25 cellular contexts compared by ENCODE assay signal in the genomic region with DNA sequence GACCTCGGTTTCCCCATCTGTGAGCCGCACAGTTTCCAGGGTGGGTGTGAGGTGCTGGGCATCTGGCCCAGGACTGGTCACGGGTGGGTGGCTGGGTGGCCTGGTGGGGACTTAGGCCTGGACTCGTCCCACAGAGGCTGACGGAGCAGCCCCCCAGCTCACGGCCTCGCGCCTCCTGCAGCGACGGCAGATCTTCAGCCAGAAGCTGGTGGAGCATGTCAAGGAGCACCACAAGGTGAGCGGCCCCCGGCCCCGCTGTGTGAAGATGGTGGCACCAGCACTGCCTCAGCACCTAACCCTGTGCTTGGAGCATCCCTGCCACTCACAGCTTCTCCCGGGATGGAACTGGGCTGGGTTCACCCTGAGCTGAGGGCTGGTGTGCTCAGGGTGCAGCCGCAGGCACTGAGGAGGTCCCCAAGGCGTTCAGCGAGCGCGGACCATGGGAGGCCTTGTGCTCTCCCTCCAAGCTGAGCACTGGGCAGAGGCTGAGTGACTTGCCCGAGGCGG. TPM values are rescaled to one million over a fixed set of nuclear protein-coding genes. Genes with fewer than 3 reads are reported as not detected.
DNase-seq lines count a peak whose midpoint lies in the region; ATAC-seq lines count a peak whose summit lies in the region.
"Had no signal": no experiment of that assay in that cellular context is flagged by ENCODE, and none has a peak within 500 bp of the region (broad histone marks: within the 10 kb centered on the region; RNA-seq: fewer than 3 reads in every experiment).

No MANE protein-coding gene starts in this region.

- H3K4me2 ChIP-seq in Karpas-422 (ENCODE audit: low read depth, low read length, poor library complexity, severe bottlenecking): peak overlapping the region; percentile 97

- H3K36me3 Mint-ChIP-seq in activated CD8-positive, alpha-beta memory T cell treated with anti-CD3 and anti-CD28 coated beads, Interleukin-2, amount 10 ng/mL, durations not matched to agents 7 days and 5 days: peaks cover 40% of the 10 kb centered on the region
- H3K36me3 Mint-ChIP-seq in activated naive CD8-positive, alpha-beta T cell treated with anti-CD3 and anti-CD28 coated beads for 36 hours: peaks cover 53% of the 10 kb centered on the region
- peaks cover 96% of the 10 kb centered on the region for H3K36me3 Mint-ChIP-seq in stimulated activated effector memory CD8-positive, alpha-beta T cell treated with anti-CD3 and anti-CD28 coated beads, Interleukin-12 subunit alpha, Interleukin-12 subunit beta, amount 100 ng/mL, for 72 hours

- no peaks in the 10 kb centered on the region for H3K27me3 ChIP-seq in Karpas-422 (ENCODE audit: low read length)
- H3K27me3 ChIP-seq: neural progenitor cell had no signal

- H3K36me3 ChIP-seq in Karpas-422 (ENCODE audit: insufficient read depth, low read length): peaks cover 22% of the 10 kb centered on the region; the same call in 1 of the 2 replicates
- H3K36me3 ChIP-seq: neural progenitor cell had no signal

- no peak overlapping the region for H3K4me3 ChIP-seq in Karpas-422 (ENCODE audit: low read length)
- H3K4me3 ChIP-seq: neural progenitor cell, spleen, thoracic aorta had no signal

- H3K4me1 Mint-ChIP-seq in activated CD8-positive, alpha-beta memory T cell treated with anti-CD3 and anti-CD28 coated beads, Interleukin-2, amount 10 ng/mL, durations not matched to agents 7 days and 5 days: peaks cover 41% of the 10 kb centered on the region
- peaks cover 33% of the 10 kb centered on the region for H3K4me1 Mint-ChIP-seq in activated naive CD8-positive, alpha-beta T cell treated with anti-CD3 and anti-CD28 coated beads for 36 hours
- H3K4me1 Mint-ChIP-seq in stimulated activated effector memory CD8-positive, alpha-beta T cell treated with anti-CD3 and anti-CD28 coated beads, Interleukin-12 subunit alpha, Interleukin-12 subunit beta, amount 100 ng/mL, for 72 hours: peaks cover 31% of the 10 kb centered on the region

- H4K20me1 ChIP-seq in Karpas-422 (ENCODE audit: insufficient read depth, low read depth, low read length): peaks cover 32% of the 10 kb centered on the region; the same call in 1 of the 2 replicates

- no peaks in the 10 kb centered on the region for H3K9me2 ChIP-seq in Karpas-422 (replicated peaks; ENCODE audit: insufficient read depth, low read length)

- H2AFZ ChIP-seq in Karpas-422 (ENCODE audit: low read length): no peak overlapping the region
- H2AFZ ChIP-seq: neural progenitor cell had no signal

- peaks cover 44% of the 10 kb centered on the region for H3K4me1 ChIP-seq in Karpas-422 (ENCODE audit: low read length)

- peak overlapping the region; percentile 1 for H3K4me3 Mint-ChIP-seq in activated CD8-positive, alpha-beta memory T cell treated with anti-CD3 and anti-CD28 coated beads, Interleukin-2, amount 10 ng/mL, durations not matched to agents 7 days and 5 days
- peak overlapping the region; percentile 37 for H3K4me3 Mint-ChIP-seq in activated naive CD8-positive, alpha-beta T cell treated with anti-CD3 and anti-CD28 coated beads for 36 hours
- peak overlapping the region; percentile 90 for H3K4me3 Mint-ChIP-seq in stimulated activated effector memory CD8-positive, alpha-beta T cell treated with anti-CD3 and anti-CD28 coated beads, Interleukin-12 subunit alpha, Interleukin-12 subunit beta, amount 100 ng/mL, for 72 hours
- H3K4me3 Mint-ChIP-seq: activated naive CD8-positive, alpha-beta T cell treated with anti-CD3 and anti-CD28 coated beads, Interleukin-2, amount 10 ng/mL, durations not matched to agents 7 days and 5 days; dendritic cell treated with granulocyte-macrophage colony-stimulating factor and Interleukin-4, amounts not matched to agents 40 ng/mL and 50 ng/mL, for 4 days had no signal

- no peaks in the 10 kb centered on the region for H3K9me3 Mint-ChIP-seq in activated CD8-positive, alpha-beta memory T cell treated with anti-CD3 and anti-CD28 coated beads, Interleukin-2, amount 10 ng/mL, durations not matched to agents 7 days and 5 days (ENCODE audit: low read depth)
- H3K9me3 Mint-ChIP-seq in activated naive CD8-positive, alpha-beta T cell treated with anti-CD3 and anti-CD28 coated beads for 36 hours: no peaks in the 10 kb centered on the region
- H3K9me3 Mint-ChIP-seq in stimulated activated effector memory CD8-positive, alpha-beta T cell treated with anti-CD3 and anti-CD28 coated beads, Interleukin-12 subunit alpha, Interleukin-12 subunit beta, amount 100 ng/mL, for 72 hours: no peaks in the 10 kb centered on the region
- H3K9me3 Mint-ChIP-seq: activated naive CD8-positive, alpha-beta T cell treated with anti-CD3 and anti-CD28 coated beads, Interleukin-2, amount 10 ng/mL, durations not matched to agents 7 days and 5 days; CD4-positive, CD25-positive, alpha-beta regulatory T cell; dendritic cell treated with granulocyte-macrophage colony-stimulating factor and Interleukin-4, amounts not matched to agents 40 ng/mL and 50 ng/mL, for 4 days; neural progenitor cell had no signal

- no peak overlapping the region for H3K27ac ChIP-seq in Karpas-422 (ENCODE audit: low read length)
- H3K27ac ChIP-seq: neural progenitor cell, spleen, thoracic aorta had no signal

- no peak overlapping the region for H3K27ac Mint-ChIP-seq in activated CD8-positive, alpha-beta memory T cell treated with anti-CD3 and anti-CD28 coated beads, Interleukin-2, amount 10 ng/mL, durations not matched to agents 7 days and 5 days
- H3K27ac Mint-ChIP-seq in activated naive CD8-positive, alpha-beta T cell treated with anti-CD3 and anti-CD28 coated beads for 36 hours: no peak overlapping the region
- no peak overlapping the region for H3K27ac Mint-ChIP-seq in stimulated activated effector memory CD8-positive, alpha-beta T cell treated with anti-CD3 and anti-CD28 coated beads, Interleukin-12 subunit alpha, Interleukin-12 subunit beta, amount 100 ng/mL, for 72 hours
- H3K27ac Mint-ChIP-seq: activated naive CD8-positive, alpha-beta T cell treated with anti-CD3 and anti-CD28 coated beads, Interleukin-2, amount 10 ng/mL, durations not matched to agents 7 days and 5 days; CD4-positive, CD25-positive, alpha-beta regulatory T cell; dendritic cell treated with granulocyte-macrophage colony-stimulating factor and Interleukin-4, amounts not matched to agents 40 ng/mL and 50 ng/mL, for 4 days; neural progenitor cell had no signal

- no peak for ATAC-seq in activated CD8-positive, alpha-beta memory T cell treated with anti-CD3 and anti-CD28 coated beads, Interleukin-2, amount 10 ng/mL, durations not matched to agents 7 days and 5 days
- ATAC-seq in stimulated activated effector memory CD8-positive, alpha-beta T cell treated with anti-CD3 and anti-CD28 coated beads, Interleukin-12 subunit alpha, Interleukin-12 subunit beta, amount 100 ng/mL, for 72 hours: no peak
- no peak for ATAC-seq in HG03469 (IDR thresholded peaks at IDR 0.05; ENCODE audit: unreplicated experiment)
- ATAC-seq in HG03565 (IDR thresholded peaks at IDR 0.05; ENCODE audit: unreplicated experiment): no peak
- ATAC-seq: left cardiac atrium, PC-3 had no signal

- no peak overlapping the region for H3K9ac ChIP-seq in Karpas-422 (ENCODE audit: low read length)
- H3K9ac ChIP-seq: neural progenitor cell had no signal

- no peaks in the 10 kb centered on the region for H3K9me3 ChIP-seq in Karpas-422 (ENCODE audit: low read length)
- H3K9me3 ChIP-seq: spleen, thoracic aorta had no signal

- H3K79me2 ChIP-seq in Karpas-422 (ENCODE audit: low read length): peaks cover 36% of the 10 kb centered on the region

- DNase-seq in activated CD8-positive, alpha-beta memory T cell treated with anti-CD3 and anti-CD28 coated beads, Interleukin-2, amount 10 ng/mL, durations not matched to agents 7 days and 5 days: no peak
- no peak for DNase-seq in activated CD8-positive, alpha-beta memory T cell treated with anti-CD3 and anti-CD28 coated beads, Interleukin-2, amount 50 U/mL, for 4 hours
- DNase-seq in Karpas-422: peak; percentile 39
- no peak for DNase-seq in activated naive CD8-positive, alpha-beta T cell treated with anti-CD3 and anti-CD28 coated beads for 36 hours
- DNase-seq in stimulated activated effector memory CD8-positive, alpha-beta T cell treated with anti-CD3 and anti-CD28 coated beads, Interleukin-12 subunit alpha, Interleukin-12 subunit beta, amount 100 ng/mL, for 72 hours (ENCODE audit: low spot score in 2 of 2): no peak
- no peak for DNase-seq in stimulated activated naive CD4-positive, alpha-beta T cell treated with Interleukin-2 at 50 U/mL for 16 hours (lab: John Stamatoyannopoulos, UW)
- DNase-seq: activated CD4-positive, alpha-beta T cell treated with anti-CD3 and anti-CD28 coated beads for 1 hour; activated naive CD8-positive, alpha-beta T cell treated with anti-CD3 and anti-CD28 coated beads, Interleukin-2, amount 10 ng/mL, durations not matched to agents 7 days and 5 days; activated T-cell treated with anti-CD3 and anti-CD28 coated beads for 4 hours; CD4-positive, CD25-positive, alpha-beta regulatory T cell; DMS79 treated with DMSO at 0.1 percent for 48 hours; foreskin fibroblast; GOT3; Kasumi-1; left cardiac atrium; midbrain; NCI-H1105 treated with DMSO at 0.1 percent for 48 hours; NCI-H2107; PC-3 had no signal

- CTCF ChIA-PET in activated CD8-positive, alpha-beta memory T cell treated with anti-CD3 and anti-CD28 coated beads, Interleukin-2, amount 10 ng/mL, durations not matched to agents 7 days and 5 days (lab: Charles Lee): interaction anchor here (1.4 kb wide), 1 partner anchor 68 kb away, joined by 6 read pairs; no protein-coding TSS in a partner anchor

- H3K27me3 Mint-ChIP-seq in activated CD8-positive, alpha-beta memory T cell treated with anti-CD3 and anti-CD28 coated beads, Interleukin-2, amount 10 ng/mL, durations not matched to agents 7 days and 5 days: no peaks in the 10 kb centered on the region
- H3K27me3 Mint-ChIP-seq in activated naive CD8-positive, alpha-beta T cell treated with anti-CD3 and anti-CD28 coated beads for 36 hours: no peaks in the 10 kb centered on the region
- H3K27me3 Mint-ChIP-seq: activated naive CD8-positive, alpha-beta T cell treated with anti-CD3 and anti-CD28 coated beads, Interleukin-2, amount 10 ng/mL, durations not matched to agents 7 days and 5 days; CD4-positive, CD25-positive, alpha-beta regulatory T cell had no signal

RNA-seq across cellular contexts. Expression of gene CDT1, which starts 2.4 kb away (rescaled TPM):
- 100 to 1,000 TPM; 124 to 191 TPM for total RNA-seq in activated CD8-positive, alpha-beta memory T cell treated with anti-CD3 and anti-CD28 coated beads, Interleukin-2, amount 10 ng/mL, durations not matched to agents 7 days and 5 days
- total RNA-seq in Karpas-422 (2014; rRNA removed; shearing (Covaris generic); ENCODE audit: low replicate concordance): 20.4 and 40.3 TPM in 2 replicates
- 100 to 1,000 TPM; 156 to 158 TPM for total RNA-seq in activated naive CD8-positive, alpha-beta T cell treated with anti-CD3 and anti-CD28 coated beads for 36 hours

RNA-seq across cellular contexts. Expression of gene APRT, which starts 5.8 kb away (rescaled TPM):
- total RNA-seq in activated CD8-positive, alpha-beta memory T cell treated with anti-CD3 and anti-CD28 coated beads, Interleukin-2, amount 10 ng/mL, durations not matched to agents 7 days and 5 days: 100 to 1,000 TPM; 127 to 148 TPM
- 193 and 232 TPM in 2 replicates for total RNA-seq in Karpas-422 (2014; rRNA removed; shearing (Covaris generic); ENCODE audit: low replicate concordance)
- total RNA-seq in activated naive CD8-positive, alpha-beta T cell treated with anti-CD3 and anti-CD28 coated beads for 36 hours: 100 to 1,000 TPM; 241 to 272 TPM

RNA-seq across cellular contexts. Expression of gene PIEZO1, which starts 20.9 kb away (rescaled TPM):
- 100 to 1,000 TPM; 269 to 347 TPM for total RNA-seq in activated CD8-positive, alpha-beta memory T cell treated with anti-CD3 and anti-CD28 coated beads, Interleukin-2, amount 10 ng/mL, durations not matched to agents 7 days and 5 days
- total RNA-seq in Karpas-422 (2014; rRNA removed; shearing (Covaris generic); ENCODE audit: low replicate concordance): 1.8 and 2.1 TPM in 2 replicates
- total RNA-seq in activated naive CD8-positive, alpha-beta T cell treated with anti-CD3 and anti-CD28 coated beads for 36 hours: 10 to 100 TPM; 86.7 to 87.0 TPM

RNA-seq across cellular contexts. Expression of gene GALNS, which starts 50.8 kb away (rescaled TPM):
- 10 to 100 TPM; 30.8 to 38.8 TPM for total RNA-seq in activated CD8-positive, alpha-beta memory T cell treated with anti-CD3 and anti-CD28 coated beads, Interleukin-2, amount 10 ng/mL, durations not matched to agents 7 days and 5 days
- 18.1 and 26.8 TPM in 2 replicates for total RNA-seq in Karpas-422 (2014; rRNA removed; shearing (Covaris generic); ENCODE audit: low replicate concordance)
- total RNA-seq in activated naive CD8-positive, alpha-beta T cell treated with anti-CD3 and anti-CD28 coated beads for 36 hours: 10 to 100 TPM; 14.7 to 14.9 TPM

RNA-seq across cellular contexts. Expression of gene TRAPPC2L, which starts 51.0 kb away (rescaled TPM):
- total RNA-seq in activated CD8-positive, alpha-beta memory T cell treated with anti-CD3 and anti-CD28 coated beads, Interleukin-2, amount 10 ng/mL, durations not matched to agents 7 days and 5 days: 10 to 100 TPM; 49.2 to 51.3 TPM
- 58.0 and 84.6 TPM in 2 replicates for total RNA-seq in Karpas-422 (2014; rRNA removed; shearing (Covaris generic); ENCODE audit: low replicate concordance)
- 10 to 100 TPM; 81.8 to 91.3 TPM for total RNA-seq in activated naive CD8-positive, alpha-beta T cell treated with anti-CD3 and anti-CD28 coated beads for 36 hours

Comparison
In these comparisons a context has a peak if more than half of its experiments do, and no peak if none do; other contexts are left out.
1. H3K4me3 Mint-ChIP-seq: peak in every context shown above with its lines; median percentile 90 in stimulated activated effector memory CD8-positive, alpha-beta T cell treated with anti-CD3 and anti-CD28 coated beads, Interleukin-12 subunit alpha, Interleukin-12 subunit beta, amount 100 ng/mL, for 72 hours; 37 in activated naive CD8-positive, alpha-beta T cell treated with anti-CD3 and anti-CD28 coated beads for 36 hours; 1 in activated CD8-positive, alpha-beta memory T cell treated with anti-CD3 and anti-CD28 coated beads, Interleukin-2, amount 10 ng/mL, durations not matched to agents 7 days and 5 days.
2. RNA of gene PIEZO1, which starts 20.9 kb away (total RNA-seq): 269 to 347 TPM in activated CD8-positive, alpha-beta memory T cell treated with anti-CD3 and anti-CD28 coated beads, Interleukin-2, amount 10 ng/mL, durations not matched to agents 7 days and 5 days and 86.7 to 87.0 TPM in activated naive CD8-positive, alpha-beta T cell treated with anti-CD3 and anti-CD28 coated beads for 36 hours; 1.8 to 2.1 TPM in Karpas-422; every median in the first group is over 10 times any median in the second.